8 cellular contexts compared by ENCODE assay signal in genomic region chr1:43991200-43991475, GRCh38. TPM values are rescaled to one million over a fixed set of nuclear protein-coding genes. Genes with fewer than 3 reads are reported as not detected.
A peak's percentile ranks its signal among the peaks of the same experiment; 100 is the strongest.
DNase-seq lines count a peak whose midpoint lies in the region; ATAC-seq and TF ChIP-seq lines count a peak whose summit lies in the region.

No MANE protein-coding gene starts in this region.

- H3K27ac ChIP-seq in WERI-Rb-1: peak overlapping the region; percentile 60
- H3K27ac ChIP-seq in hepatocyte: peak overlapping the region; percentile 80
- H3K27ac ChIP-seq in smooth muscle cell (ENCODE audit: low read depth): peak overlapping the region; percentile 55

- H3K36me3 ChIP-seq in H7 (replicated peaks; ENCODE audit: control insufficient read depth, insufficient read depth, low read length) (no peaks in the 10 kb centered on the region; the same call in 1 of the 2 replicates), WERI-Rb-1 (peaks cover 12% of the 10 kb centered on the region), hepatocyte (replicated peaks; ENCODE audit: insufficient read depth, low read depth) (no peaks in the 10 kb centered on the region), smooth muscle cell (ENCODE audit: low read depth) (no peaks in the 10 kb centered on the region)

- H3K4me2 ChIP-seq in hepatocyte (peak overlapping the region; percentile 83), smooth muscle cell (peak overlapping the region; percentile 95)

- peaks cover 16% of the 10 kb centered on the region for H3F3A ChIP-seq in smooth muscle cell (ENCODE audit: low read depth)

- H3K27me3 ChIP-seq in H7 (ENCODE audit: control insufficient read depth, insufficient read depth, low read length) (peaks cover 2% of the 10 kb centered on the region; the same call in 1 of the 2 replicates), WERI-Rb-1 (ENCODE audit: insufficient read depth, low read depth, severe bottlenecking) (no peaks in the 10 kb centered on the region), hepatocyte (no peaks in the 10 kb centered on the region), smooth muscle cell (ENCODE audit: low read depth) (no peaks in the 10 kb centered on the region)

- H2AFZ ChIP-seq in hepatocyte: peak overlapping the region; percentile 32
- H2AFZ ChIP-seq in smooth muscle cell (ENCODE audit: low read depth): peak overlapping the region; percentile 6

- in situ Hi-C loops in KBM-7 (cut with MboI; ENCODE audit: low pct_unique_long_range_greater_than_20kb, low sequenced_read_pairs): no loop called here

- H3K4me3 ChIP-seq in H7 (ENCODE audit: insufficient read depth, low read depth, low read length) (peak overlapping the region; percentile 86), WERI-Rb-1 (ENCODE audit: low read depth, low read length) (peak overlapping the region; percentile 69), hepatocyte (peak overlapping the region; percentile 23), smooth muscle cell (peak overlapping the region; percentile 51)

- H3K79me2 ChIP-seq in hepatocyte: peaks cover 5% of the 10 kb centered on the region
- no peaks in the 10 kb centered on the region for H3K79me2 ChIP-seq in smooth muscle cell (ENCODE audit: low read depth)

- H4K20me1 ChIP-seq in hepatocyte (ENCODE audit: insufficient read depth, poor library complexity, severe bottlenecking) (no peaks in the 10 kb centered on the region), smooth muscle cell (ENCODE audit: low read depth) (no peaks in the 10 kb centered on the region)

- peak overlapping the region; percentile 57 for H3K9ac ChIP-seq in smooth muscle cell (ENCODE audit: low read depth)

- H3K4me1 ChIP-seq in hepatocyte (ENCODE audit: insufficient read depth): peaks cover 17% of the 10 kb centered on the region
- H3K4me1 ChIP-seq in smooth muscle cell (ENCODE audit: low read depth): peaks cover 5% of the 10 kb centered on the region

- TF ChIP-seq CTCF in WERI-Rb-1 (IDR thresholded peaks at IDR 0.05; ENCODE audit: low read depth, low read length) (no peak), hepatocyte (IDR thresholded peaks at IDR 0.05; ENCODE audit: poor library complexity) (no peak), smooth muscle cell (IDR thresholded peaks at IDR 0.05; ENCODE audit: borderline replicate concordance, insufficient read depth, poor library complexity, severe bottlenecking) (no peak), GM20000 (IDR thresholded peaks at IDR 0.05; ENCODE audit: extremely low read depth, missing control alignments) (no peak)

- no peak for ATAC-seq in GM18868 (IDR thresholded peaks at IDR 0.05; ENCODE audit: unreplicated experiment)

- DNase-seq in H7: no peak
- DNase-seq in WERI-Rb-1: no peak
- DNase-seq in hepatocyte (ENCODE audit: low spot score): no peak
- no peak for DNase-seq in smooth muscle cell (lab: John Stamatoyannopoulos, UW; ENCODE audit: unreplicated experiment)
- DNase-seq in KBM-7: no peak
- DNase-seq in GM20000 (ENCODE audit: low spot score): no peak
- no peak for DNase-seq in NCI-H526 (lab: John Stamatoyannopoulos, UW)

- H3K9me2 ChIP-seq in hepatocyte (replicated peaks; ENCODE audit: insufficient read depth): no peaks in the 10 kb centered on the region

- H3K9me3 ChIP-seq in WERI-Rb-1 (ENCODE audit: severe bottlenecking): no peaks in the 10 kb centered on the region
- no peaks in the 10 kb centered on the region for H3K9me3 ChIP-seq in hepatocyte (ENCODE audit: low read depth)
- H3K9me3 ChIP-seq in smooth muscle cell (replicated peaks; ENCODE audit: low read depth): no peaks in the 10 kb centered on the region

- 1% methylated on average over 10 of the region's 10 CpGs for WGBS in hepatocyte (ENCODE audit: low lambda C conversion rate, missing lambda C conversion rate)
- 3% methylated on average over 10 of the region's 10 CpGs for WGBS in smooth muscle cell (ENCODE audit: low lambda C conversion rate)

RNA-seq across cellular contexts. Expression of gene CCDC24, which starts 0.3 kb away (rescaled TPM):
- 10.5 and 19.8 TPM in 2 replicates for total RNA-seq in H7 (2014; rRNA removed; shearing (Covaris generic))
- 11.0 and 13.2 TPM in 2 replicates for total RNA-seq in hepatocyte
- polyA plus RNA-seq in hepatocyte: 23.7 and 27.7 TPM in 2 replicates
- 6.5 and 7.3 TPM in 2 replicates for total RNA-seq in smooth muscle cell
- polyA plus RNA-seq in smooth muscle cell: 11.4 and 16.6 TPM in 2 replicates

RNA-seq across cellular contexts. Expression of gene B4GALT2, which starts 12.1 kb away (rescaled TPM):
- 207 and 217 TPM in 2 replicates for total RNA-seq in H7 (2014; rRNA removed; shearing (Covaris generic))
- 45.7 and 48.2 TPM in 2 replicates for total RNA-seq in hepatocyte
- polyA plus RNA-seq in hepatocyte: 68.8 and 73.8 TPM in 2 replicates
- total RNA-seq in smooth muscle cell: 52.4 and 67.0 TPM in 2 replicates
- 113 and 135 TPM in 2 replicates for polyA plus RNA-seq in smooth muscle cell

RNA-seq across cellular contexts. Expression of gene ATP6V0B, which starts 16.4 kb away (rescaled TPM):
- total RNA-seq in H7 (2014; rRNA removed; shearing (Covaris generic)): 196 and 237 TPM in 2 replicates
- total RNA-seq in hepatocyte (195 and 216 TPM in 2 replicates), smooth muscle cell (95.3 and 106 TPM in 2 replicates)
- polyA plus RNA-seq in hepatocyte (338 and 366 TPM in 2 replicates), smooth muscle cell (203 and 222 TPM in 2 replicates)

RNA-seq across cellular contexts. Expression of gene DPH2, which starts 21.3 kb away (rescaled TPM):
- 75.4 and 83.4 TPM in 2 replicates for total RNA-seq in H7 (2014; rRNA removed; shearing (Covaris generic))
- 18.6 and 31.5 TPM in 2 replicates for total RNA-seq in hepatocyte
- polyA plus RNA-seq in hepatocyte: 20.2 and 21.5 TPM in 2 replicates
- 9.8 and 23.5 TPM in 2 replicates for total RNA-seq in smooth muscle cell
- polyA plus RNA-seq in smooth muscle cell: 20.3 and 26.5 TPM in 2 replicates

RNA-seq across cellular contexts. Expression of gene SLC6A9, which starts 40.1 kb away (rescaled TPM):
- 6.4 and 8.2 TPM in 2 replicates for total RNA-seq in H7 (2014; rRNA removed; shearing (Covaris generic))
- total RNA-seq in hepatocyte (13.5 and 14.6 TPM in 2 replicates), smooth muscle cell (10.2 and 13.7 TPM in 2 replicates)
- polyA plus RNA-seq in hepatocyte (24.9 and 25.3 TPM in 2 replicates), smooth muscle cell (14.9 and 25.8 TPM in 2 replicates)

Comparison
In these comparisons a context has a peak if more than half of its experiments do, and no peak if none do; other contexts are left out.
1. H3K4me3 ChIP-seq: peak in every context shown above with its lines; median percentile 86 in H7; 69 in WERI-Rb-1; 51 in smooth muscle cell; 23 in hepatocyte.